Comparison of ENCODE assay signal across 7 cellular contexts in genomic region chr19:1491114-1491848, GRCh38. TPM values are rescaled to one million over a fixed set of nuclear protein-coding genes. Genes with fewer than 3 reads are reported as not detected.
DNase-seq lines count a peak whose midpoint lies in the region; ATAC-seq lines count a peak whose summit lies in the region.

TSS of gene REEP6 (plus strand) at chr19:1491181. CDS start at chr19:1491270, 89 bp downstream.

- H3K9me3 ChIP-seq in iPS-20b (ENCODE audit: insufficient read depth, low read depth, low read length) = no peaks in the 10 kb centered on the region
- no peaks in the 10 kb centered on the region for H3K9me3 ChIP-seq in stomach smooth muscle (ENCODE audit: control insufficient read depth in 2 of 2, low read length in 2 of 2)

- H3K27ac Mint-ChIP-seq in activated T-helper 17 cell treated with anti-CD3 and anti-CD28 coated beads, Interleukin-2, amount 50 U/mL, for 72 hours = peak within 1 kb of the TSS; percentile 47

- no peaks in the 10 kb centered on the region for H3K36me3 Mint-ChIP-seq in activated T-helper 17 cell treated with anti-CD3 and anti-CD28 coated beads, Interleukin-2, amount 50 U/mL, for 72 hours (ENCODE audit: low read depth)

- peak within 1 kb of the TSS; percentile 75; the same call in 1 of the 2 replicates for H3K9ac ChIP-seq in iPS-20b (ENCODE audit: low read depth, low read length)
- peak within 1 kb of the TSS; percentile 63 to 71 for H3K9ac ChIP-seq in stomach smooth muscle (ENCODE audit: low read length in 2 of 2)

- peak within 1 kb of the TSS; percentile 83 for H3K4me3 Mint-ChIP-seq in activated T-helper 17 cell treated with anti-CD3 and anti-CD28 coated beads, Interleukin-2, amount 50 U/mL, for 72 hours

- H3K27ac ChIP-seq in iPS-20b (ENCODE audit: low read length) (no peak within 1 kb of the TSS), stomach smooth muscle (ENCODE audit: low read length) (peak within 1 kb of the TSS; percentile 53)

- H3K36me3 ChIP-seq in iPS-20b (ENCODE audit: insufficient read depth, low read depth, low read length) (no peaks in the 10 kb centered on the region), stomach smooth muscle (ENCODE audit: control insufficient read depth in 2 of 2, insufficient read depth in 2 of 2, low read length in 2 of 2) (no peaks in the 10 kb centered on the region)

- H3K27me3 Mint-ChIP-seq in activated T-helper 17 cell treated with anti-CD3 and anti-CD28 coated beads, Interleukin-2, amount 50 U/mL, for 72 hours = no peaks in the 10 kb centered on the region

- H3K4me1 ChIP-seq in iPS-20b (ENCODE audit: insufficient read depth, low read length) (no peaks in the 10 kb centered on the region; the same call in 1 of the 2 replicates), stomach smooth muscle (ENCODE audit: control insufficient read depth, insufficient read depth, low read length) (peaks cover 19% of the 10 kb centered on the region)

- no peak for DNase-seq in NCI-H82 (lab: John Stamatoyannopoulos, UW)
- DNase-seq in cerebellar nuclear complex (lab: John Stamatoyannopoulos, UW) = no peak
- DNase-seq in DMS53 (lab: John Stamatoyannopoulos, UW) = no peak

- peak; percentile 1 for ATAC-seq in HG02943 (IDR thresholded peaks at IDR 0.05; ENCODE audit: low read depth, unreplicated experiment)
- ATAC-seq in activated T-helper 17 cell treated with anti-CD3 and anti-CD28 coated beads, Interleukin-2, amount 50 U/mL, for 72 hours (replicated peaks) = no peak

- H3K27me3 ChIP-seq in iPS-20b (ENCODE audit: insufficient read depth, low read length) (peaks cover 25% of the 10 kb centered on the region), stomach smooth muscle (ENCODE audit: control insufficient read depth in 1 of 2, insufficient read depth in 2 of 2, low read length in 2 of 2) (peaks cover 13 to 14% of the 10 kb centered on the region in 2 donors)

- H3K4me1 Mint-ChIP-seq in activated T-helper 17 cell treated with anti-CD3 and anti-CD28 coated beads, Interleukin-2, amount 50 U/mL, for 72 hours = peaks cover 4% of the 10 kb centered on the region

- H3K4me3 ChIP-seq in iPS-20b (ENCODE audit: low read length) (peak within 1 kb of the TSS; percentile 89), stomach smooth muscle (ENCODE audit: low read length in 2 of 2) (peak within 1 kb of the TSS; percentile 79 to 80)

- H3K9me3 Mint-ChIP-seq in activated T-helper 17 cell treated with anti-CD3 and anti-CD28 coated beads, Interleukin-2, amount 50 U/mL, for 72 hours = no peaks in the 10 kb centered on the region

RNA-seq across cellular contexts. Expression of gene REEP6, which starts in this region (rescaled TPM):
- 1 to 10 TPM; 1.7 to 2.2 TPM for total RNA-seq in activated T-helper 17 cell treated with anti-CD3 and anti-CD28 coated beads, Interleukin-2, amount 50 U/mL, for 72 hours
